Comparison of ENCODE assay signal across 26 cellular contexts in genomic region chr6:29483735-29484134, GRCh38. TPM values are rescaled to one million over a fixed set of nuclear protein-coding genes. Genes with fewer than 3 reads are reported as not detected.
"Had no signal": no experiment of that assay in that cellular context is flagged by ENCODE, and none has a peak within 500 bp of the region (broad histone marks: within the 10 kb centered on the region; RNA-seq: fewer than 3 reads in every experiment).

No MANE protein-coding gene starts in this region.

- H3K27ac ChIP-seq: HL-60, SJSA1, SK-N-MC had no signal

- DNase-seq: IMR-90, Karpas-422, KG1, MV-4-11, NCI-H1048, NCI-H1105, NCI-H1417, NCI-H1436 treated with DMSO at 0.1 percent for 48 hours, NCI-H1694, NCI-H187 treated with DMSO at 0.1 percent for 48 hours, NCI-H2029 treated with DMSO at 0.1 percent for 48 hours, NCI-H2171 treated with DMSO at 0.1 percent for 48 hours, NCI-H2227 treated with DMSO at 0.1 percent for 48 hours, NCI-H524, NCI-H526 treated with DMSO at 0.1 percent for 48 hours, NCI-H748 treated with DMSO at 0.1 percent for 48 hours, Right ventricle myocardium superior, RPMI8226, SIG-M5 had no signal

- H3K4me1 ChIP-seq: SJSA1 had no signal

- FAIRE-seq: RCC 7860 had no signal

- H3K4me3 ChIP-seq: SJSA1, SK-N-MC had no signal

- H3K27me3 ChIP-seq: SJSA1 had no signal

- H3K36me3 ChIP-seq: SJSA1 had no signal

- H3K9me3 ChIP-seq: SJSA1 had no signal

RNA-seq across cellular contexts. Expression of gene MAS1L, which starts 4.0 kb away (rescaled TPM):
- total RNA-seq: HT-29, IMR-90, M059J, NCI-H460, Right ventricle myocardium superior, SJSA1 had no signal
- polyA plus RNA-seq: IMR-90 had no signal

RNA-seq across cellular contexts. Expression of gene OR2H1, which starts 26.8 kb away (rescaled TPM):
- total RNA-seq: HT-29, IMR-90, M059J, NCI-H460, Right ventricle myocardium superior, SJSA1 had no signal
- polyA plus RNA-seq: IMR-90 had no signal

RNA-seq across cellular contexts. Expression of gene OR11A1, which starts 26.9 kb away (rescaled TPM):
- total RNA-seq: HT-29, IMR-90, M059J, NCI-H460, Right ventricle myocardium superior, SJSA1 had no signal
- polyA plus RNA-seq: IMR-90 had no signal

RNA-seq across cellular contexts. Expression of gene OR10C1, which starts 44.6 kb away (rescaled TPM):
- total RNA-seq: HT-29, IMR-90, M059J, NCI-H460, Right ventricle myocardium superior, SJSA1 had no signal
- polyA plus RNA-seq: IMR-90 had no signal
